In the genomic region with DNA sequence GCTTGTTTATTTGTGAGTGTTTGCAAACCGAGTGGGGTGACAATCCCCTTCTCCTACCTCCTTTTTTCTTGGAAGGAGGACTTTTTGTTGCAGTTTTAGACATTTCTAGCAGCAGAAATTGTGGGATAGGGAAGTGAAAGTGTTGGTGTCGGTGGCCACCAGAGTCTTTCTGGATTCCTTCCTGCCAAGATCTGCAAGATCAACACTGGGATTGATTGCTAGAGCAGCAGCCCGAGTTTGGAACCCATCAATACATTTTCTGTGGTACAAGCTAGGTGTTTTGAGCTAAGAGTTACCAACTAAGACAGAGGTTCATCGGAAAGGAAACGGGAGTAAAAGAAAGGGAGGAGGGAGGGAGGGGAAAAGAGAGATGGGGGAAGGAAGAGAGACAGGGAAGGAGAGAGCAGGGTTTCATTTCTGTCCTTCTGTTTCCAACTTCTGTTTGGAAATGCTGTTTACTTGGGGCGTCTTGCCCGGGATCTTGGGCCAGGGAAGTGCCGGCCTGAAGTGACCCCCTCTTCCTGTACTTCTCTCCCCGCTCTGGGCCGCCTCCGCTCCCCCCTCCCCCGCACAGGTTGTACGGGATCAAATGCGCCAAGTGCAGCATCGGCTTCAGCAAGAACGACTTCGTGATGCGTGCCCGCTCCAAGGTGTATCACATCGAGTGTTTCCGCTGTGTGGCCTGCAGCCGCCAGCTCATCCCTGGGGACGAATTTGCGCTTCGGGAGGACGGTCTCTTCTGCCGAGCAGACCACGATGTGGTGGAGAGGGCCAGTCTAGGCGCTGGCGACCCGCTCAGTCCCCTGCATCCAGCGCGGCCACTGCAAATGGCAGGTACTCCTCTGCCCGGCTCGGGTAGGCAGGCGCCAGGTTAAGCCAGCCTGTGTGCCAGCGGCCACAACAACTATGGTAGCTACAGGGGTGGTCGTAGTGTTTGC, we compare ENCODE assay signal across 12 cellular contexts. TPM values are rescaled to one million over a fixed set of nuclear protein-coding genes. Genes with fewer than 3 reads are reported as not detected.
A peak's percentile ranks its signal among the peaks of the same experiment; 100 is the strongest.
DNase-seq lines count a peak whose midpoint lies in the region; ATAC-seq and TF ChIP-seq lines count a peak whose summit lies in the region.
"Had no signal": no experiment of that assay in that cellular context is flagged by ENCODE, and none has a peak within 500 bp of the region (broad histone marks: within the 10 kb centered on the region; RNA-seq: fewer than 3 reads in every experiment).

No MANE protein-coding gene starts in this region.

- 4 to 8% (median 5%) methylated on average over 37 to 38 of the region's 38 CpGs for WGBS in ovary, 3 donors

- no peak for TF ChIP-seq CTCF in fibroblast of pulmonary artery (IDR thresholded peaks at IDR 0.05; ENCODE audit: low read length, missing control alignments)
- TF ChIP-seq CTCF in ovary (IDR thresholded peaks at IDR 0.05), result no peak

- peaks cover 3% of the 10 kb centered on the region for H3K4me1 Mint-ChIP-seq in activated CD4-positive, alpha-beta memory T cell treated with anti-CD3 and anti-CD28 coated beads, Interleukin-2, amount 10 ng/mL, durations not matched to agents 7 days and 5 days
- H3K4me1 Mint-ChIP-seq: immature natural killer cell had no signal

- H3K4me3 ChIP-seq in fibroblast of pulmonary artery (replicated peaks; ENCODE audit: low read depth, low read length) (peak overlapping the region; percentile 27), ovary (no peak overlapping the region)
- H3K4me3 ChIP-seq: colonic mucosa had no signal

- no peaks in the 10 kb centered on the region for H3K36me3 ChIP-seq in ovary
- H3K36me3 ChIP-seq: colonic mucosa had no signal

- TF ChIP-seq POLR2A in ovary (IDR thresholded peaks at IDR 0.05), result no peak

- peak; percentile 12 for DNase-seq in EH (ENCODE audit: low read depth)
- peak; percentile 46 for DNase-seq in NCI-H2227 treated with DMSO at 0.1 percent for 48 hours (lab: John Stamatoyannopoulos, UW)
- DNase-seq in fibroblast of pulmonary artery (ENCODE audit: low read depth), result no peak
- peak; percentile 75 for DNase-seq in posterior vena cava (ENCODE audit: low spot score)
- no peak for DNase-seq in activated CD4-positive, alpha-beta memory T cell treated with anti-CD3 and anti-CD28 coated beads, Interleukin-2, amount 10 ng/mL, durations not matched to agents 7 days and 5 days
- no peak for DNase-seq in HuH-7 (ENCODE audit: low spot score)
- DNase-seq in ovary, result no peak
- DNase-seq: activated gamma-delta T cell treated with Interleukin-2 at 50 U/mL for 16 hours, colonic mucosa, EL, immature natural killer cell had no signal

- TF ChIP-seq EP300 in ovary (IDR thresholded peaks at IDR 0.05), result no peak

- no peak overlapping the region for H3K27ac ChIP-seq in ovary
- H3K27ac ChIP-seq: colonic mucosa had no signal

- no peak overlapping the region for H3K27ac Mint-ChIP-seq in activated CD4-positive, alpha-beta memory T cell treated with anti-CD3 and anti-CD28 coated beads, Interleukin-2, amount 10 ng/mL, durations not matched to agents 7 days and 5 days
- H3K27ac Mint-ChIP-seq: immature natural killer cell had no signal

- ATAC-seq in GM18520 (IDR thresholded peaks at IDR 0.05; ENCODE audit: unreplicated experiment), result no peak

- POLR2A ChIA-PET in activated CD4-positive, alpha-beta memory T cell treated with anti-CD3 and anti-CD28 coated beads, Interleukin-2, amount 10 ng/mL, durations not matched to agents 7 days and 5 days (lab: Charles Lee), result no interaction called here

- H3K4me3 Mint-ChIP-seq in activated CD4-positive, alpha-beta memory T cell treated with anti-CD3 and anti-CD28 coated beads, Interleukin-2, amount 10 ng/mL, durations not matched to agents 7 days and 5 days, result no peak overlapping the region
- H3K4me3 Mint-ChIP-seq: immature natural killer cell had no signal

- intact Hi-C loops in posterior vena cava (cut with DNase I), result no loop called here
- intact Hi-C loops in ovary (cut with DNase I), result no loop called here

- H3K27me3 Mint-ChIP-seq in activated CD4-positive, alpha-beta memory T cell treated with anti-CD3 and anti-CD28 coated beads, Interleukin-2, amount 10 ng/mL, durations not matched to agents 7 days and 5 days, result peaks cover 78% of the 10 kb centered on the region

- H3K9me3 Mint-ChIP-seq in activated CD4-positive, alpha-beta memory T cell treated with anti-CD3 and anti-CD28 coated beads, Interleukin-2, amount 10 ng/mL, durations not matched to agents 7 days and 5 days, result no peaks in the 10 kb centered on the region

- H3K36me3 Mint-ChIP-seq in activated CD4-positive, alpha-beta memory T cell treated with anti-CD3 and anti-CD28 coated beads, Interleukin-2, amount 10 ng/mL, durations not matched to agents 7 days and 5 days (ENCODE audit: low read depth), result peaks cover 2% of the 10 kb centered on the region

- peaks cover 6% of the 10 kb centered on the region for H3K4me1 ChIP-seq in ovary (ENCODE audit: insufficient read depth)
- H3K4me1 ChIP-seq: colonic mucosa had no signal

- H3K9me3 ChIP-seq in ovary, result no peaks in the 10 kb centered on the region
- H3K9me3 ChIP-seq: colonic mucosa had no signal

- no peaks in the 10 kb centered on the region for H3K27me3 ChIP-seq in ovary

- CTCF ChIA-PET in activated CD4-positive, alpha-beta memory T cell treated with anti-CD3 and anti-CD28 coated beads, Interleukin-2, amount 10 ng/mL, durations not matched to agents 7 days and 5 days (lab: Charles Lee), result no interaction called here

RNA-seq across cellular contexts. Expression of gene ISL1, which starts 3.9 kb away (rescaled TPM):
- total RNA-seq in posterior vena cava, result not detected
- not detected for total RNA-seq in activated CD4-positive, alpha-beta memory T cell treated with anti-CD3 and anti-CD28 coated beads, Interleukin-2, amount 10 ng/mL, durations not matched to agents 7 days and 5 days
- total RNA-seq in ovary, result not detected
- polyA plus RNA-seq in ovary, result not detected
- polyA plus RNA-seq: immature natural killer cell had no signal

Comparison
In these comparisons a context has a peak if more than half of its experiments do, and no peak if none do; other contexts are left out.
1. DNase-seq: peak in EH (single experiment), NCI-H2227 treated with DMSO at 0.1 percent for 48 hours (single experiment) and posterior vena cava (single experiment); none in fibroblast of pulmonary artery (single experiment), activated CD4-positive, alpha-beta memory T cell treated with anti-CD3 and anti-CD28 coated beads, Interleukin-2, amount 10 ng/mL, durations not matched to agents 7 days and 5 days (single experiment), HuH-7 (single experiment) and ovary (0 of 5).